Comparison of ENCODE assay signal across 6 cellular contexts in the genomic region with DNA sequence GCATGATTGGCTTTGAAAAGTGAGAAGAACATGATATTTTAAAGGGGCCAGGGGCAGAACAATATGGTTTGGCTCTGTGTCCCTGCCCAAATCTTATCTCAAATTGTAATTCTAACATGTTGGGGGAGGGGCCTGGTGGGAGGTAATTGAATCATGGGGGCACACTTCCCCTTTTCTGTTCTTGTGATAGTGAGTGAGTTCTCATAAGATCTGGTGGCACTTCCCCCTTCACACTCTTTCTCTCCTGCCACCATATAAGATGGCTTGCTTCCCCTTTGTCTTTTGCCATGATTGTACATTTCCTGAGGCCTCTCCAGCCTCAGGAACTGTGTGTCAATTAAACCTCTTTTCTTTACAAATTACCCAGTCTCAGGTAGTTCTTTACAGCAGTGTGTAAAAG.
DNase-seq lines count a peak whose midpoint lies in the region; ATAC-seq, FAIRE-seq and TF ChIP-seq lines count a peak whose summit lies in the region.
"Not testable (repeated sequence)": the region's sequence is repeated elsewhere in the genome, so short reads cannot be mapped to it uniquely, and the experiment has no call there.

No MANE protein-coding gene starts in this region.

- not testable (repeated sequence) for H4K20me1 ChIP-seq in BLaER1 treated with 17β-estradiol and CSF1 and Interleukin-3, amounts not matched to agents 10 nM and 100 nM; GM12878 (ENCODE audit: control insufficient read depth, insufficient read depth)

- H3K79me2 ChIP-seq in GM12878 (ENCODE audit: control insufficient read depth, insufficient read depth, low read length), result not testable (repeated sequence)

- H3K27me3 ChIP-seq in BLaER1 treated with 17β-estradiol and CSF1 and Interleukin-3, amounts not matched to agents 10 nM and 100 nM; GM12878 (replicated peaks in 1 of 2; ENCODE audit: control insufficient read depth in 2 of 2, insufficient read depth in 2 of 2, low read length in 1 of 2): not testable (repeated sequence)

- H3K36me3 Mint-ChIP-seq in memory B cell, result peaks cover 11% of the 10 kb centered on the region
- peaks cover 17% of the 10 kb centered on the region for H3K36me3 Mint-ChIP-seq in stimulated activated memory B cell treated with anti-CD40 and anti-IgM and Interleukin-4, amounts not matched to agents 10 μg/mL and 1 μg/mL and 100 μg/mL, for 72 hours

- not testable (repeated sequence) for H3K27me3 Mint-ChIP-seq in memory B cell; stimulated activated memory B cell treated with anti-CD40 and anti-IgM and Interleukin-4, amounts not matched to agents 10 μg/mL and 1 μg/mL and 100 μg/mL, for 72 hours

- not testable (repeated sequence) for TF ChIP-seq EP300 in GM12878 (IDR thresholded peaks at IDR 0.05; ENCODE audit: borderline replicate concordance in 1 of 2, control insufficient read depth in 1 of 2, low read depth in 2 of 2, low read length in 2 of 2)

- in situ Hi-C loops in GM12878 (cut with MboI), result not testable (repeated sequence)

- H3K4me1 Mint-ChIP-seq in memory B cell; stimulated activated memory B cell treated with anti-CD40 and anti-IgM and Interleukin-4, amounts not matched to agents 10 μg/mL and 1 μg/mL and 100 μg/mL, for 72 hours: not testable (repeated sequence)

- H2AFZ ChIP-seq in GM12878 (ENCODE audit: control insufficient read depth, low read depth, low read length), result not testable (repeated sequence)

- H3K4me2 ChIP-seq in BLaER1 treated with 17β-estradiol and CSF1 and Interleukin-3, amounts not matched to agents 10 nM and 100 nM; GM12878 (ENCODE audit: control insufficient read depth, insufficient read depth): not testable (repeated sequence)

- peak; percentile 45 for ATAC-seq in HG03175 (IDR thresholded peaks at IDR 0.05; ENCODE audit: unreplicated experiment)
- ATAC-seq in GM12878, result peak; percentile 62
- ATAC-seq in memory B cell (ENCODE audit: low read depth), result peak; percentile 49
- ATAC-seq in stimulated activated memory B cell treated with anti-CD40 and anti-IgM and Interleukin-4, amounts not matched to agents 10 μg/mL and 1 μg/mL and 100 μg/mL, for 72 hours, result peak; percentile 64

- H3K4me1 ChIP-seq in BLaER1 treated with 17β-estradiol and CSF1 and Interleukin-3, amounts not matched to agents 10 nM and 100 nM, result 0 out of 20 replicates have a peak, but pooled peaks cover 0 to 13% (median 0%) of the 10 kb centered on the region in 10 experiments
- not testable (repeated sequence) for H3K4me1 ChIP-seq in GM12878 (ENCODE audit: control insufficient read depth, insufficient read depth, low read length)

- TF ChIP-seq RAD21 in GM12878 (IDR thresholded peaks at IDR 0.05; ENCODE audit: insufficient read depth, low read depth, low read length), result not testable (repeated sequence)

- not testable (repeated sequence) for H3K27ac Mint-ChIP-seq in memory B cell; stimulated activated memory B cell treated with anti-CD40 and anti-IgM and Interleukin-4, amounts not matched to agents 10 μg/mL and 1 μg/mL and 100 μg/mL, for 72 hours

- not testable (repeated sequence) for H3K9ac ChIP-seq in BLaER1 treated with 17β-estradiol and CSF1 and Interleukin-3, amounts not matched to agents 10 nM and 100 nM; GM12878 (ENCODE audit: control insufficient read depth, insufficient read depth, low read length)

- POLR2A ChIA-PET in GM12878 (lab: Charles Lee), result not testable (repeated sequence)

- not testable (repeated sequence) for FAIRE-seq in GM12878 (lab: Jason Lieb, UNC)

- H3K4me3 ChIP-seq in BLaER1 treated with 17β-estradiol and CSF1 and Interleukin-3, amounts not matched to agents 10 nM and 100 nM; GM12878: not testable (repeated sequence)

- CTCF ChIA-PET in GM12878 (lab: Yijun Ruan, JAX), result not testable (repeated sequence)

- TF ChIP-seq POLR2A in GM12878 (IDR thresholded peaks at IDR 0.05; ENCODE audit: low read depth, low read length), result not testable (repeated sequence)

- not testable (repeated sequence) for BruUV-seq in GM12878 (replicated peaks; lab: Mats Ljungman, UMichigan)

- peak overlapping the region in 6 of 11 experiments; percentile 7 to 68 (median 62); a peak in 8 of 22 replicates for H3K27ac ChIP-seq in BLaER1 treated with 17β-estradiol and CSF1 and Interleukin-3, amounts not matched to agents 10 nM and 100 nM
- H3K27ac ChIP-seq in GM12878 (ENCODE audit: control insufficient read depth, insufficient read depth), result not testable (repeated sequence)

- not testable (repeated sequence) for H3K9me3 Mint-ChIP-seq in memory B cell; stimulated activated memory B cell treated with anti-CD40 and anti-IgM and Interleukin-4, amounts not matched to agents 10 μg/mL and 1 μg/mL and 100 μg/mL, for 72 hours

- intact Hi-C loops in GM12878 (cut with micrococcal nuclease; ENCODE audit: unreplicated experiment), result not testable (repeated sequence)

- DNase-seq in OCI-M1 (lab: John Stamatoyannopoulos, UW), result peak; percentile 60
- DNase-seq in GM12878 (ENCODE audit: low read depth, low spot score); memory B cell (ENCODE audit: low spot score in 2 of 2): not testable (repeated sequence)

- H3K9me3 ChIP-seq in BLaER1 treated with 17β-estradiol and CSF1 and Interleukin-3, amounts not matched to agents 10 nM and 100 nM (replicated peaks in 1 of 11), result peaks cover 0 to 10% (median 0%) of the 10 kb centered on the region in 11 experiments; a peak in 4 of 22 replicates
- H3K9me3 ChIP-seq in GM12878 (replicated peaks; ENCODE audit: control insufficient read depth, insufficient read depth, low read length), result not testable (repeated sequence)

- RAD21 ChIA-PET in GM12878 (lab: Charles Lee; ENCODE audit: unreplicated experiment), result not testable (repeated sequence)

- not testable (repeated sequence) for TF ChIP-seq CTCF in GM12878 (IDR thresholded peaks at IDR 0.05 in 2 of 3, conservative IDR thresholded peaks at IDR 0.05 in 1 of 3; ENCODE audit: control insufficient read depth in 2 of 3, extremely low read depth in 1 of 3, insufficient read depth in 1 of 3, low read depth in 3 of 3, low read length in 3 of 3)

- not testable (repeated sequence) for H3K36me3 ChIP-seq in BLaER1 treated with 17β-estradiol and CSF1 and Interleukin-3, amounts not matched to agents 10 nM and 100 nM; GM12878 (ENCODE audit: control insufficient read depth in 2 of 2, insufficient read depth in 2 of 2, low read length in 1 of 2)

- SMC1A ChIA-PET in GM12878 (lab: Charles Lee; ENCODE audit: uncharacterized antibody, unreplicated experiment), result not testable (repeated sequence)

- H3K4me3 Mint-ChIP-seq in memory B cell; stimulated activated memory B cell treated with anti-CD40 and anti-IgM and Interleukin-4, amounts not matched to agents 10 μg/mL and 1 μg/mL and 100 μg/mL, for 72 hours: not testable (repeated sequence)

TF ChIP-seq in GM12878, 131 proteins besides CTCF, POLR2A, EP300 and RAD21:
- TF ChIP-seq IKZF2 (IDR thresholded peaks at IDR 0.05) (peak in 1 of 2 experiments; percentile 16; a peak in 1 of 4 replicates), SPI1 (IDR thresholded peaks at IDR 0.05; ENCODE audit: borderline replicate concordance, insufficient read depth, low read depth, low read length) (peak; percentile 62)
